In genomic region chr2:27356382-27357181, GRCh38 we compare ENCODE assay signal across 1 cellular context.
TF ChIP-seq lines count a peak whose summit lies in the region.

A gene with protein sequence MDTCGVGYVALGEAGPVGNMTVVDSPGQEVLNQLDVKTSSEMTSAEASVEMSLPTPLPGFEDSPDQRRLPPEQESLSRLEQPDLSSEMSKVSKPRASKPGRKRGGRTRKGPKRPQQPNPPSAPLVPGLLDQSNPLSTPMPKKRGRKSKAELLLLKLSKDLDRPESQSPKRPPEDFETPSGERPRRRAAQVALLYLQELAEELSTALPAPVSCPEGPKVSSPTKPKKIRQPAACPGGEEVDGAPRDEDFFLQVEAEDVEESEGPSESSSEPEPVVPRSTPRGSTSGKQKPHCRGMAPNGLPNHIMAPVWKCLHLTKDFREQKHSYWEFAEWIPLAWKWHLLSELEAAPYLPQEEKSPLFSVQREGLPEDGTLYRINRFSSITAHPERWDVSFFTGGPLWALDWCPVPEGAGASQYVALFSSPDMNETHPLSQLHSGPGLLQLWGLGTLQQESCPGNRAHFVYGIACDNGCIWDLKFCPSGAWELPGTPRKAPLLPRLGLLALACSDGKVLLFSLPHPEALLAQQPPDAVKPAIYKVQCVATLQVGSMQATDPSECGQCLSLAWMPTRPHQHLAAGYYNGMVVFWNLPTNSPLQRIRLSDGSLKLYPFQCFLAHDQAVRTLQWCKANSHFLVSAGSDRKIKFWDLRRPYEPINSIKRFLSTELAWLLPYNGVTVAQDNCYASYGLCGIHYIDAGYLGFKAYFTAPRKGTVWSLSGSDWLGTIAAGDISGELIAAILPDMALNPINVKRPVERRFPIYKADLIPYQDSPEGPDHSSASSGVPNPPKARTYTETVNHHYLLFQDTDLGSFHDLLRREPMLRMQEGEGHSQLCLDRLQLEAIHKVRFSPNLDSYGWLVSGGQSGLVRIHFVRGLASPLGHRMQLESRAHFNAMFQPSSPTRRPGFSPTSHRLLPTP (minus strand): TSS chr2:27356764. CDS start chr2:27343554, 13,210 bp downstream.

TF ChIP-seq in K562, 482 proteins besides CTCF, POLR2A, EP300 and RAD21 (continued from another document and continues in another):
- no peak for TF ChIP-seq SMARCC2 (IDR thresholded peaks at IDR 0.05; ENCODE audit: low read depth)
- TF ChIP-seq, protein P1, sequence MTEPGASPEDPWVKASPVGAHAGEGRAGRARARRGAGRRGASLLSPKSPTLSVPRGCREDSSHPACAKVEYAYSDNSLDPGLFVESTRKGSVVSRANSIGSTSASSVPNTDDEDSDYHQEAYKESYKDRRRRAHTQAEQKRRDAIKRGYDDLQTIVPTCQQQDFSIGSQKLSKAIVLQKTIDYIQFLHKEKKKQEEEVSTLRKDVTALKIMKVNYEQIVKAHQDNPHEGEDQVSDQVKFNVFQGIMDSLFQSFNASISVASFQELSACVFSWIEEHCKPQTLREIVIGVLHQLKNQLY (CRISPR knock-in tag; conservative IDR thresholded peaks at IDR 0.05): peak in 1 of 2 experiments; percentile 58; a peak in 1 of 4 replicates
- no peak for TF ChIP-seq PTRF (tag; IDR thresholded peaks at IDR 0.05)
- TF ChIP-seq ZNF318 (IDR thresholded peaks at IDR 0.05; ENCODE audit: borderline replicate concordance in 1 of 2, low read depth in 1 of 2): no peak
- no peak for TF ChIP-seq PHTF2 (CRISPR knock-in tag; IDR thresholded peaks at IDR 0.05)
- TF ChIP-seq HIVEP1 (CRISPR knock-in tag; IDR thresholded peaks at IDR 0.05): peak; percentile 14; the same call in 1 of the 2 replicates
- peak; percentile 98 to 99 for TF ChIP-seq MNT (conservative IDR thresholded peaks at IDR 0.05)
- TF ChIP-seq ETV5 (CRISPR knock-in tag; IDR thresholded peaks at IDR 0.05; ENCODE audit: low read depth): peak; percentile 92
- TF ChIP-seq RB1 (IDR thresholded peaks at IDR 0.05; ENCODE audit: low read depth): peak; percentile 60
- no peak for TF ChIP-seq ZNF785 (CRISPR knock-in tag; IDR thresholded peaks at IDR 0.05)
- TF ChIP-seq TAF1 (IDR thresholded peaks at IDR 0.05; ENCODE audit: control insufficient read depth, extremely low read depth, insufficient read depth, low read length, severe bottlenecking): peak; percentile 36
- 0 out of 4 replicates have a peak, but pooled peaks of 1 of the 2 experiments have one; percentile 12 for TF ChIP-seq SRF (CRISPR knock-in tag; IDR thresholded peaks at IDR 0.05)
- TF ChIP-seq PCBP1 (IDR thresholded peaks at IDR 0.05; ENCODE audit: low read depth, low read length, poor library complexity, severe bottlenecking): no peak
- TF ChIP-seq C11orf30 (IDR thresholded peaks at IDR 0.05; ENCODE audit: low read depth): peak; percentile 92
- no peak for TF ChIP-seq NR4A1 (CRISPR knock-in tag; IDR thresholded peaks at IDR 0.05)
- TF ChIP-seq NR4A1 (tag; IDR thresholded peaks at IDR 0.05): no peak
- TF ChIP-seq ZNF354B (CRISPR knock-in tag; IDR thresholded peaks at IDR 0.05): no peak
- peak; percentile 71 for TF ChIP-seq E2F4 (CRISPR knock-in tag; IDR thresholded peaks at IDR 0.05; ENCODE audit: low read depth)
- peak in 1 of 2 experiments; percentile 53; a peak in 2 of 4 replicates for TF ChIP-seq ARNT (IDR thresholded peaks at IDR 0.05)
- TF ChIP-seq ZBTB8A (IDR thresholded peaks at IDR 0.05; ENCODE audit: partially characterized antibody): no peak
- TF ChIP-seq, protein P2, sequence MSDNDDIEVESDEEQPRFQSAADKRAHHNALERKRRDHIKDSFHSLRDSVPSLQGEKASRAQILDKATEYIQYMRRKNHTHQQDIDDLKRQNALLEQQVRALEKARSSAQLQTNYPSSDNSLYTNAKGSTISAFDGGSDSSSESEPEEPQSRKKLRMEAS (CRISPR knock-in tag; IDR thresholded peaks at IDR 0.05): peak; percentile 91
- TF ChIP-seq NEUROD1 (IDR thresholded peaks at IDR 0.05; ENCODE audit: borderline replicate concordance, low read depth, low read length, partially characterized antibody): no peak
- TF ChIP-seq GATA2 (CRISPR knock-in tag; IDR thresholded peaks at IDR 0.05): no peak
- TF ChIP-seq MCM7 (IDR thresholded peaks at IDR 0.05): no peak
- TF ChIP-seq SETDB1 (IDR thresholded peaks at IDR 0.05; ENCODE audit: low read length): peak; percentile 24
- no peak for TF ChIP-seq OTX1 (CRISPR knock-in tag; IDR thresholded peaks at IDR 0.05)
- TF ChIP-seq ZBTB26 (CRISPR knock-in tag; IDR thresholded peaks at IDR 0.05): no peak
- peak; percentile 90 for TF ChIP-seq POLR2G (IDR thresholded peaks at IDR 0.05; ENCODE audit: low read depth, low read length)
- TF ChIP-seq ZNF146 (CRISPR knock-in tag; IDR thresholded peaks at IDR 0.05; ENCODE audit: unreplicated experiment): no peak
- peak; percentile 97 to 98 for TF ChIP-seq FOXK2 (conservative IDR thresholded peaks at IDR 0.05 in 1 of 2, IDR thresholded peaks at IDR 0.05 in 1 of 2; ENCODE audit: low read depth in 2 of 2)
- TF ChIP-seq TBP (optimal IDR thresholded peaks at IDR 0.05; ENCODE audit: low read depth, low read length): peak; percentile 11
- TF ChIP-seq HNRNPK (IDR thresholded peaks at IDR 0.05; ENCODE audit: low read depth, low read length, poor library complexity, severe bottlenecking): no peak
- no peak for TF ChIP-seq CTCFL (IDR thresholded peaks at IDR 0.05; ENCODE audit: borderline replicate concordance, insufficient read depth, low read depth, low read length, poor library complexity, severe bottlenecking)
- no peak for TF ChIP-seq ZNF586 (CRISPR knock-in tag; conservative IDR thresholded peaks at IDR 0.05)
- TF ChIP-seq ESRRA (IDR thresholded peaks at IDR 0.05; ENCODE audit: borderline replicate concordance, low read depth): peak; percentile 34; the same call in 1 of the 2 replicates
- TF ChIP-seq, protein P3, sequence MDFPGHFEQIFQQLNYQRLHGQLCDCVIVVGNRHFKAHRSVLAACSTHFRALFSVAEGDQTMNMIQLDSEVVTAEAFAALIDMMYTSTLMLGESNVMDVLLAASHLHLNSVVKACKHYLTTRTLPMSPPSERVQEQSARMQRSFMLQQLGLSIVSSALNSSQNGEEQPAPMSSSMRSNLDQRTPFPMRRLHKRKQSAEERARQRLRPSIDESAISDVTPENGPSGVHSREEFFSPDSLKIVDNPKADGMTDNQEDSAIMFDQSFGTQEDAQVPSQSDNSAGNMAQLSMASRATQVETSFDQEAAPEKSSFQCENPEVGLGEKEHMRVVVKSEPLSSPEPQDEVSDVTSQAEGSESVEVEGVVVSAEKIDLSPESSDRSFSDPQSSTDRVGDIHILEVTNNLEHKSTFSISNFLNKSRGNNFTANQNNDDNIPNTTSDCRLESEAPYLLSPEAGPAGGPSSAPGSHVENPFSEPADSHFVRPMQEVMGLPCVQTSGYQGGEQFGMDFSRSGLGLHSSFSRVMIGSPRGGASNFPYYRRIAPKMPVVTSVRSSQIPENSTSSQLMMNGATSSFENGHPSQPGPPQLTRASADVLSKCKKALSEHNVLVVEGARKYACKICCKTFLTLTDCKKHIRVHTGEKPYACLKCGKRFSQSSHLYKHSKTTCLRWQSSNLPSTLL (IDR thresholded peaks at IDR 0.05): no peak
- TF ChIP-seq ZNF740 (CRISPR knock-in tag; IDR thresholded peaks at IDR 0.05): peak; percentile 100
- peak in 1 of 2 experiments; percentile 97; a peak in 2 of 4 replicates for TF ChIP-seq ZNF740 (tag; IDR thresholded peaks at IDR 0.05)
- TF ChIP-seq BMI1 (IDR thresholded peaks at IDR 0.05; ENCODE audit: low read length): 0 out of 2 replicates have a peak, but pooled peaks have one; percentile 38
